ENCODE assay signal across 14 cellular contexts in genomic region chr5:39092581-39093350, GRCh38. TPM values are rescaled to one million over a fixed set of nuclear protein-coding genes. Genes with fewer than 3 reads are reported as not detected.
DNase-seq lines count a peak whose midpoint lies in the region; ATAC-seq, FAIRE-seq and TF ChIP-seq lines count a peak whose summit lies in the region.
"Had no signal": no experiment of that assay in that cellular context is flagged by ENCODE, and none has a peak within 500 bp of the region (broad histone marks: within the 10 kb centered on the region; RNA-seq: fewer than 3 reads in every experiment).

No MANE protein-coding gene starts in this region.

- H3K27ac ChIP-seq in A549 (peak overlapping the region; percentile 81 to 84), SK-N-SH (ENCODE audit: low read depth in 2 of 2, low read length in 1 of 2) (peak overlapping the region in 1 of 2 experiments; percentile 33; a peak in 1 of 4 replicates)
- H3K27ac ChIP-seq: esophagus muscularis mucosa, parathyroid adenoma, tibial artery had no signal

- no peaks in the 10 kb centered on the region for H3K9me2 ChIP-seq in SK-N-SH

- H3K4me2 ChIP-seq in A549 (peak overlapping the region; percentile 70), SK-N-SH (no peak overlapping the region)

- H2AFZ ChIP-seq in SK-N-SH (ENCODE audit: low read depth), result 0 out of 2 replicates have a peak overlapping the region, but pooled peaks have one; percentile 19
- H2AFZ ChIP-seq: parathyroid adenoma had no signal

- DNase-seq in A549 (ENCODE audit: low read depth in 1 of 2, low spot score in 1 of 2) (peak in 1 of 2 experiments; percentile 71), HT1080 (ENCODE audit: low read depth) (peak; percentile 86), SK-N-SH (no peak), glomerular visceral epithelial cell (ENCODE audit: extremely low spot score) (peak; percentile 40), KG1 (lab: John Stamatoyannopoulos, UW) (no peak)
- DNase-seq in stimulated activated CD4-positive, alpha-beta T cell treated with anti-CD3 and anti-CD28 coated beads, Interleukin-2, amount 100 ng/mL, for 24 hours, result no peak
- DNase-seq in NK-92 treated with Interleukin-12 subunit alpha and Interleukin-12 subunit beta, amount 100 ng/mL, for 24 hours (lab: John Stamatoyannopoulos, UW), result no peak
- DNase-seq: KBM-7, mesendoderm, NCI-H2081 treated with DMSO at 0.1 percent for 48 hours, tibial artery had no signal

- CTCF ChIA-PET in A549 (lab: Yijun Ruan, JAX) (interaction anchor here (1.0 to 5.9 kb wide), 2 partner anchors 12 kb away, joined by 4 to 45 read pairs; no protein-coding TSS in a partner anchor), SK-N-SH (lab: Yijun Ruan, JAX) (interaction anchor here (1.0 to 1.1 kb wide), 2 partner anchors 12 to 19 kb away, joined by 3 to 5 read pairs; no protein-coding TSS in a partner anchor)

- H3K9me3 ChIP-seq in A549 (peaks cover 26% of the 10 kb centered on the region; the same call in 2 of the 3 replicates), SK-N-SH (0 out of 2 replicates have a peak, but pooled peaks cover 5% of the 10 kb centered on the region)

- H3K4me1 ChIP-seq in A549 (peaks cover 21% of the 10 kb centered on the region), SK-N-SH (ENCODE audit: control insufficient read depth in 1 of 2, insufficient read depth in 2 of 2, low read depth in 1 of 2, low read length in 1 of 2) (peaks cover 0 to 12% of the 10 kb centered on the region in 2 experiments; a peak in 1 of 4 replicates)
- H3K4me1 ChIP-seq: parathyroid adenoma had no signal

- POLR2A ChIA-PET in A549 (lab: Yijun Ruan, JAX), result no interaction called here
- POLR2A ChIA-PET in SK-N-SH (lab: Yijun Ruan, JAX), result no interaction called here

- WGBS in A549 (ENCODE audit: missing lambda C conversion rate), result 13% methylated on average over 4 of the region's 4 CpGs
- WGBS in SK-N-SH (ENCODE audit: low lambda C conversion rate), result 22% methylated on average over 4 of the region's 4 CpGs

- no peaks in the 10 kb centered on the region for H3K79me2 ChIP-seq in SK-N-SH (ENCODE audit: insufficient read depth)
- H3K79me2 ChIP-seq: parathyroid adenoma had no signal

- H3K27me3 ChIP-seq in SK-N-SH (ENCODE audit: insufficient read depth), result no peaks in the 10 kb centered on the region
- H3K27me3 ChIP-seq: esophagus muscularis mucosa, tibial artery had no signal

- H3F3A ChIP-seq in SK-N-SH (replicated peaks; ENCODE audit: insufficient read depth), result peaks cover 6% of the 10 kb centered on the region

- no peaks in the 10 kb centered on the region for H3K36me3 ChIP-seq in SK-N-SH (replicated peaks in 1 of 2; ENCODE audit: control insufficient read depth in 1 of 2, insufficient read depth in 2 of 2, low read length in 1 of 2)
- H3K36me3 ChIP-seq: esophagus muscularis mucosa, tibial artery had no signal

- no peak for TF ChIP-seq POLR2A in A549 (IDR thresholded peaks at IDR 0.05; ENCODE audit: low read length)

- TF ChIP-seq RAD21 in A549 (conservative IDR thresholded peaks at IDR 0.05 in 1 of 2, IDR thresholded peaks at IDR 0.05 in 1 of 2), result no peak
- TF ChIP-seq RAD21 in SK-N-SH (IDR thresholded peaks at IDR 0.05; ENCODE audit: low read length), result no peak

- H3K9ac ChIP-seq in SK-N-SH, result no peak overlapping the region
- H3K9ac ChIP-seq: parathyroid adenoma had no signal

- H3K4me3 ChIP-seq in A549 (no peak overlapping the region), SK-N-SH (ENCODE audit: low read depth in 2 of 2, low read length in 1 of 2) (no peak overlapping the region)
- H3K4me3 ChIP-seq: esophagus muscularis mucosa, tibial artery had no signal

- no peaks in the 10 kb centered on the region for H4K20me1 ChIP-seq in SK-N-SH (ENCODE audit: insufficient read depth)

- no peak for TF ChIP-seq CTCF in A549 (IDR thresholded peaks at IDR 0.05)
- TF ChIP-seq CTCF in SK-N-SH (IDR thresholded peaks at IDR 0.05), result no peak

- peak; percentile 5 to 49; a peak in 2 of 5 replicates for TF ChIP-seq EP300 in A549 (IDR thresholded peaks at IDR 0.05)
- TF ChIP-seq EP300 in SK-N-SH (IDR thresholded peaks at IDR 0.05; ENCODE audit: borderline replicate concordance in 1 of 2, low read depth in 1 of 2, low read length in 1 of 2), result no peak

- ATAC-seq in A549, result peak; percentile 75 to 86
- ATAC-seq in GM18867 (IDR thresholded peaks at IDR 0.05; ENCODE audit: unreplicated experiment), result no peak

- peak; percentile 97 for FAIRE-seq in A549 (lab: Jason Lieb, UNC)

TF ChIP-seq in A549, 52 proteins besides CTCF, POLR2A, EP300 and RAD21 (continues in another document):
- TF ChIP-seq FOSL2 (IDR thresholded peaks at IDR 0.05), result peak; percentile 81
- TF ChIP-seq FOSL2 (CRISPR knock-in tag; IDR thresholded peaks at IDR 0.05), result peak; percentile 83
- TF ChIP-seq JUNB (IDR thresholded peaks at IDR 0.05), result peak; percentile 88
- TF ChIP-seq EHMT2 (IDR thresholded peaks at IDR 0.05; ENCODE audit: low read depth), result no peak
- TF ChIP-seq TP53 (CRISPR knock-in tag; IDR thresholded peaks at IDR 0.05), result no peak
- TF ChIP-seq RNF2 (IDR thresholded peaks at IDR 0.05; ENCODE audit: borderline replicate concordance, low read depth), result no peak
- no peak for TF ChIP-seq ESRRA (IDR thresholded peaks at IDR 0.05; ENCODE audit: borderline replicate concordance, low read length)
- TF ChIP-seq CEBPB (IDR thresholded peaks at IDR 0.05), result no peak
- no peak for TF ChIP-seq KDM5A (IDR thresholded peaks at IDR 0.05)
- TF ChIP-seq GATA3 (IDR thresholded peaks at IDR 0.05; ENCODE audit: borderline replicate concordance), result peak; percentile 70; the same call in 1 of the 2 replicates
- TF ChIP-seq RFX5 (IDR thresholded peaks at IDR 0.05), result no peak
- no peak for TF ChIP-seq BCL3 (IDR thresholded peaks at IDR 0.05)
- TF ChIP-seq PHF8 (IDR thresholded peaks at IDR 0.05; ENCODE audit: borderline replicate concordance, low read depth), result no peak
- 0 out of 2 replicates have a peak, but pooled peaks have one; percentile 24 for TF ChIP-seq EHF (CRISPR knock-in tag; IDR thresholded peaks at IDR 0.05)
- TF ChIP-seq MAZ (IDR thresholded peaks at IDR 0.05; ENCODE audit: borderline replicate concordance, low read depth, low read length), result no peak
- TF ChIP-seq SMC3 (IDR thresholded peaks at IDR 0.05), result no peak
- no peak for TF ChIP-seq TFCP2L1 (CRISPR knock-in tag; IDR thresholded peaks at IDR 0.05)

TF ChIP-seq in SK-N-SH, 30 proteins besides CTCF, POLR2A, EP300 and RAD21 (continues in another document):
- TF ChIP-seq ZBTB33 (IDR thresholded peaks at IDR 0.05; ENCODE audit: borderline replicate concordance, low read depth) (no peak), USF2 (IDR thresholded peaks at IDR 0.05; ENCODE audit: borderline replicate concordance, low read depth, low read length) (no peak), FOSL2 (IDR thresholded peaks at IDR 0.05; ENCODE audit: borderline replicate concordance, low read depth) (peak; percentile 46; the same call in 1 of the 2 replicates)

RNA-seq across cellular contexts. Expression of gene RICTOR, which starts 18.6 kb away (rescaled TPM):
- polyA plus RNA-seq in A549 (2011; rRNA removed) (26.8 and 28.5 TPM in 2 replicates), A549 (2017; fragmentation: RNase III; extraction: RNeasy Plus Mini Kit Qiagen cat#74134 plus additional on column Dnase treatment) (5.8 to 6.8 TPM (median 6.5 TPM) in 3 replicates), SK-N-SH (2012; rRNA removed) (1.6 and 2.6 TPM in 2 replicates)
- polyA plus RNA-seq in A549 (2012; cell fraction: cytosol; rRNA removed), result 1.6 and 1.9 TPM in 2 replicates
- 3.7 and 5.4 TPM in 2 replicates for polyA plus RNA-seq in A549 (2012; cell fraction: nucleus; rRNA removed)
- polyA minus RNA-seq in A549 (2011; rRNA and poly(A)+ RNA removed), result 59.6 and 63.3 TPM in 2 replicates
- total RNA-seq in HT1080 (2014; rRNA removed; shearing (Covaris generic)), result 7.4 and 8.2 TPM in 2 replicates
- 3.8 and 6.1 TPM in 2 replicates for polyA plus RNA-seq in HT1080 (2015; cell fraction: cytosol; rRNA removed)
- polyA plus RNA-seq in HT1080 (2015; cell fraction: nucleus; rRNA removed), result 27.2 and 29.9 TPM in 2 replicates
- 1.8 and 1.9 TPM in 2 replicates for polyA plus RNA-seq in SK-N-SH (2012; cell fraction: cytosol; rRNA removed)
- polyA plus RNA-seq in SK-N-SH (2012; cell fraction: nucleus; rRNA removed), result 3.3 and 9.0 TPM in 2 replicates

Comparison
In these comparisons a context has a peak if more than half of its experiments do, and no peak if none do; other contexts are left out.
1. DNase-seq: peak in HT1080 (single experiment) and glomerular visceral epithelial cell (single experiment); none in SK-N-SH (single experiment), stimulated activated CD4-positive, alpha-beta T cell treated with anti-CD3 and anti-CD28 coated beads, Interleukin-2, amount 100 ng/mL, for 24 hours (0 of 2), NK-92 treated with Interleukin-12 subunit alpha and Interleukin-12 subunit beta, amount 100 ng/mL, for 24 hours (single experiment) and KG1 (single experiment).
2. Of the 12 proteins assayed by ChIP-seq in both A549 and SK-N-SH: peak only in A549: EP300 and MAX; only in SK-N-SH: none; in both: FOSL2 and PBX3; in neither: 8.